ENCODE assay signal across 13 cellular contexts in genomic region chr6:53357576-53358343, GRCh38. TPM values are rescaled to one million over a fixed set of nuclear protein-coding genes. Genes with fewer than 3 reads are reported as not detected.
DNase-seq lines count a peak whose midpoint lies in the region; ATAC-seq and TF ChIP-seq lines count a peak whose summit lies in the region.
"Had no signal": no experiment of that assay in that cellular context is flagged by ENCODE, and none has a peak within 500 bp of the region (broad histone marks: within the 10 kb centered on the region; RNA-seq: fewer than 3 reads in every experiment).

No MANE protein-coding gene starts in this region.

- H3K36me3 ChIP-seq in Panc1 (ENCODE audit: control insufficient read depth, insufficient read depth, low read length), result no peaks in the 10 kb centered on the region
- H3K36me3 ChIP-seq in endodermal cell (ENCODE audit: control insufficient read depth, insufficient read depth, low read length), result no peaks in the 10 kb centered on the region
- H3K36me3 ChIP-seq in MG63, result no peaks in the 10 kb centered on the region
- no peaks in the 10 kb centered on the region for H3K36me3 ChIP-seq in esophagus muscularis mucosa
- H3K36me3 ChIP-seq in brain microvascular endothelial cell (replicated peaks), result no peaks in the 10 kb centered on the region

- intact Hi-C loops in Panc1 (cut with micrococcal nuclease; ENCODE audit: unreplicated experiment), result no loop called here
- intact Hi-C loops in esophagus muscularis mucosa (cut with DNase I), result loop anchor here (5.0 kb wide), 1 partner anchor 185 kb away; no protein-coding TSS in a partner anchor

- no peak for TF ChIP-seq POLR2A in esophagus muscularis mucosa (IDR thresholded peaks at IDR 0.05; ENCODE audit: low read depth)

- no peak overlapping the region for H3K9ac ChIP-seq in endodermal cell (ENCODE audit: extremely low read depth, low read length, poor library complexity, severe bottlenecking)

- H3K9me3 Mint-ChIP-seq in T-helper 1 cell treated with Interleukin-12 subunit alpha and Interleukin-12 subunit beta and Interleukin-4 antibody, amounts not matched to agents 30 μg/mL and 1 μg/mL, for 36 hours, result no peaks in the 10 kb centered on the region
- peaks cover 4% of the 10 kb centered on the region for H3K9me3 Mint-ChIP-seq in endodermal cell
- no peaks in the 10 kb centered on the region for H3K9me3 Mint-ChIP-seq in stimulated activated memory B cell treated with anti-CD40 and anti-IgM and Interleukin-4, amounts not matched to agents 10 μg/mL and 1 μg/mL and 100 μg/mL, for 72 hours

- no peaks in the 10 kb centered on the region for H3K27me3 ChIP-seq in Panc1 (ENCODE audit: control insufficient read depth, insufficient read depth, low read length)
- H3K27me3 ChIP-seq in endodermal cell (ENCODE audit: control insufficient read depth, insufficient read depth, low read length, poor library complexity, severe bottlenecking), result peaks cover 8% of the 10 kb centered on the region
- H3K27me3 ChIP-seq in MG63, result no peaks in the 10 kb centered on the region
- H3K27me3 ChIP-seq in esophagus muscularis mucosa, result no peaks in the 10 kb centered on the region
- H3K27me3 ChIP-seq in brain microvascular endothelial cell (replicated peaks), result no peaks in the 10 kb centered on the region

- DNase-seq in T-helper 1 cell (no peak), Panc1 (ENCODE audit: low read depth, low spot score) (no peak), endodermal cell (no peak), MG63 (no peak), esophagus muscularis mucosa (ENCODE audit: extremely low spot score) (no peak), brain microvascular endothelial cell (no peak)
- DNase-seq: 8988T; activated CD8-positive, alpha-beta memory T cell treated with anti-CD3 and anti-CD28 coated beads for 24 hours; NCI-H526; SK-N-SH had no signal

- CTCF ChIA-PET in Panc1 (lab: Charles Lee), result no interaction called here

- BruUV-seq in Panc1 (replicated peaks; lab: Mats Ljungman, UMichigan), result no TSS peak

- H3K4me3 ChIP-seq in Panc1 (ENCODE audit: low read depth in 2 of 2, low read length in 2 of 2) (no peak overlapping the region), endodermal cell (ENCODE audit: low read length) (no peak overlapping the region), MG63 (no peak overlapping the region), esophagus muscularis mucosa (no peak overlapping the region), brain microvascular endothelial cell (ENCODE audit: low read depth, low read length) (no peak overlapping the region)
- H3K4me3 ChIP-seq: mucosa of descending colon had no signal

- no peaks in the 10 kb centered on the region for H3K9me3 ChIP-seq in Panc1 (ENCODE audit: control insufficient read depth, insufficient read depth, low read depth, low read length)
- no peaks in the 10 kb centered on the region for H3K9me3 ChIP-seq in endodermal cell (ENCODE audit: control insufficient read depth, low read length)
- H3K9me3 ChIP-seq in MG63, result no peaks in the 10 kb centered on the region
- H3K9me3 ChIP-seq in esophagus muscularis mucosa, result no peaks in the 10 kb centered on the region
- H3K9me3 ChIP-seq: mucosa of descending colon, SK-N-SH had no signal

- no peak for TF ChIP-seq EP300 in esophagus muscularis mucosa (IDR thresholded peaks at IDR 0.05)

- H3K27ac Mint-ChIP-seq in T-helper 1 cell treated with Interleukin-12 subunit alpha and Interleukin-12 subunit beta and Interleukin-4 antibody, amounts not matched to agents 30 μg/mL and 1 μg/mL, for 36 hours, result peak overlapping the region; percentile 79
- H3K27ac Mint-ChIP-seq in endodermal cell, result no peak overlapping the region
- H3K27ac Mint-ChIP-seq in stimulated activated memory B cell treated with anti-CD40 and anti-IgM and Interleukin-4, amounts not matched to agents 10 μg/mL and 1 μg/mL and 100 μg/mL, for 72 hours, result peak overlapping the region; percentile 97

- peaks cover 2% of the 10 kb centered on the region for H3K36me3 Mint-ChIP-seq in T-helper 1 cell treated with Interleukin-12 subunit alpha and Interleukin-12 subunit beta and Interleukin-4 antibody, amounts not matched to agents 30 μg/mL and 1 μg/mL, for 36 hours (ENCODE audit: low read depth)
- no peaks in the 10 kb centered on the region for H3K36me3 Mint-ChIP-seq in endodermal cell (ENCODE audit: low read depth)
- no peaks in the 10 kb centered on the region for H3K36me3 Mint-ChIP-seq in stimulated activated memory B cell treated with anti-CD40 and anti-IgM and Interleukin-4, amounts not matched to agents 10 μg/mL and 1 μg/mL and 100 μg/mL, for 72 hours

- POLR2A ChIA-PET in Panc1 (lab: Charles Lee), result no interaction called here

- H3K4me1 Mint-ChIP-seq in T-helper 1 cell treated with Interleukin-12 subunit alpha and Interleukin-12 subunit beta and Interleukin-4 antibody, amounts not matched to agents 30 μg/mL and 1 μg/mL, for 36 hours (ENCODE audit: low read depth), result peaks cover 42% of the 10 kb centered on the region
- peaks cover 37% of the 10 kb centered on the region for H3K4me1 Mint-ChIP-seq in endodermal cell
- peaks cover 36% of the 10 kb centered on the region for H3K4me1 Mint-ChIP-seq in stimulated activated memory B cell treated with anti-CD40 and anti-IgM and Interleukin-4, amounts not matched to agents 10 μg/mL and 1 μg/mL and 100 μg/mL, for 72 hours

- TF ChIP-seq CTCF in Panc1 (IDR thresholded peaks at IDR 0.05), result no peak
- TF ChIP-seq CTCF in endodermal cell (conservative IDR thresholded peaks at IDR 0.05), result no peak
- TF ChIP-seq CTCF in esophagus muscularis mucosa (IDR thresholded peaks at IDR 0.05), result no peak
- TF ChIP-seq CTCF in brain microvascular endothelial cell (IDR thresholded peaks at IDR 0.05; ENCODE audit: low read depth, low read length, missing control alignments), result no peak

- WGBS in endodermal cell (ENCODE audit: insufficient coverage in 1 of 2, insufficient read length in 1 of 2), 2 experiments, result 80 to 82% methylated on average over 1 to 7 of the region's 7 CpGs
- WGBS in esophagus muscularis mucosa, result 86% methylated on average over 7 of the region's 7 CpGs

- H3K4me3 Mint-ChIP-seq in T-helper 1 cell treated with Interleukin-12 subunit alpha and Interleukin-12 subunit beta and Interleukin-4 antibody, amounts not matched to agents 30 μg/mL and 1 μg/mL, for 36 hours, result peak overlapping the region; percentile 62
- peak overlapping the region; percentile 66 for H3K4me3 Mint-ChIP-seq in endodermal cell
- H3K4me3 Mint-ChIP-seq in stimulated activated memory B cell treated with anti-CD40 and anti-IgM and Interleukin-4, amounts not matched to agents 10 μg/mL and 1 μg/mL and 100 μg/mL, for 72 hours, result peak overlapping the region; percentile 45

- peak overlapping the region; percentile 100 for H3K27ac ChIP-seq in Panc1 (ENCODE audit: low read length)
- no peak overlapping the region for H3K27ac ChIP-seq in endodermal cell (ENCODE audit: low read depth, low read length)
- H3K27ac ChIP-seq in esophagus muscularis mucosa (replicated peaks in 1 of 4), result no peak overlapping the region
- H3K27ac ChIP-seq in brain microvascular endothelial cell, result no peak overlapping the region

- H3K4me1 ChIP-seq in Panc1 (ENCODE audit: control insufficient read depth, insufficient read depth, low read length) (peaks cover 44% of the 10 kb centered on the region), endodermal cell (ENCODE audit: control insufficient read depth, insufficient read depth, low read length) (peaks cover 21% of the 10 kb centered on the region), esophagus muscularis mucosa (peaks cover 11 to 19% (median 17%) of the 10 kb centered on the region in 4 donors)

- H3K27me3 Mint-ChIP-seq in T-helper 1 cell treated with Interleukin-12 subunit alpha and Interleukin-12 subunit beta and Interleukin-4 antibody, amounts not matched to agents 30 μg/mL and 1 μg/mL, for 36 hours (ENCODE audit: low read depth), result peaks cover 17% of the 10 kb centered on the region
- peaks cover 16% of the 10 kb centered on the region for H3K27me3 Mint-ChIP-seq in endodermal cell (ENCODE audit: insufficient read depth)
- H3K27me3 Mint-ChIP-seq in stimulated activated memory B cell treated with anti-CD40 and anti-IgM and Interleukin-4, amounts not matched to agents 10 μg/mL and 1 μg/mL and 100 μg/mL, for 72 hours, result no peaks in the 10 kb centered on the region

- in situ Hi-C loops in Panc1 (cut with HindIII; ENCODE audit: low pct_unique_long_range_greater_than_20kb, low sequenced_read_pairs) (no loop called here), brain microvascular endothelial cell (cut with HindIII; ENCODE audit: low pct_ligation_motif_present, low sequenced_read_pairs) (no loop called here)

- no peak for ATAC-seq in Panc1
- ATAC-seq in stimulated activated memory B cell treated with anti-CD40 and anti-IgM and Interleukin-4, amounts not matched to agents 10 μg/mL and 1 μg/mL and 100 μg/mL, for 72 hours, result no peak

RNA-seq across cellular contexts. Expression of gene ELOVL5, which starts 9.0 kb away (rescaled TPM):
- 218 TPM for total RNA-seq in Panc1 (2021; ENCODE audit: unreplicated experiment)
- polyA plus RNA-seq in Panc1 (2012; ENCODE audit: insufficient read length), result 111 TPM
- total RNA-seq in endodermal cell, result 100 to 1,000 TPM; 103 to 108 TPM
- polyA plus RNA-seq in endodermal cell (2013, experiment 1 of 2), result 140 TPM
- 132 TPM for polyA plus RNA-seq in endodermal cell (2013, experiment 2 of 2)
- 12.4 and 13.7 TPM in 2 replicates for total RNA-seq in MG63 (2014; rRNA removed; shearing (Covaris generic); ENCODE audit: low replicate concordance)
- 10 to 100 TPM; 55.2 to 80.2 (median 64.8) TPM for total RNA-seq in esophagus muscularis mucosa
